ENCODE assay signal across 8 cellular contexts in the genomic region with DNA sequence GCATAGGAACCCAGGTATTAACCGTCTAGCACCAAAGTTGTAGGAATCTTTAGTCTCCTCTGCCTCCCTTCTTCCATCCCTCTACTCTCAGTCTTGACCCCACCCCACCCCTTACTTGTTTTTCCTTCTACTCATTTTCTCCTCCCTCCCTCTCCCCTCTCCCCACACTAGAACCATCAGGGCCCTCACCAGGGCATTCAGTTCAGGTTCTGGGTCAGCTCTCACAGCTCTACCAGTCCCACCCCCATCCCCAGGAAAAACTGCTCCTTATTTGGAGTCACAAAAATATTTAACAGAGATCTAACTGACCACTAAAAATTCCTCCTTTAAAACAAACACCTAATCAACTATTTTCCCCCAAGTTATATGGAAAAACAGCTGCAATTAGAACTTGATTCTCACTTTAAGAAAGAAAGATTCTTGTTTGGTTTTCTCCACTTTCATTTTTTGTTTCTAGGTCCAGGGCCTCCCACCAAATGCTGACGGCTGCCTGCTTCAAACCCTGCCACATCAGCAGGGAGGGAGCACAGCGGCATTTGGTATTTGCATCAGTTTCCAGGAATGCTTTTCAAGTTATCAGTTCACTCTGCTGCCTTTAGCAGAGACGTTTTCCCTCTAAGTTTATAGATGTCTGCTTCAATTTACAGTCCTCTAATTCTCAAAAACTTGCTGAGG. TPM values are rescaled to one million over a fixed set of nuclear protein-coding genes. Genes with fewer than 3 reads are reported as not detected.
DNase-seq lines count a peak whose midpoint lies in the region; ATAC-seq, FAIRE-seq and TF ChIP-seq lines count a peak whose summit lies in the region.

No MANE protein-coding gene starts in this region.

- peaks cover 0 to 4% (median 0%) of the 10 kb centered on the region in 3 donors for H3K9me3 Mint-ChIP-seq in T-cell
- no peaks in the 10 kb centered on the region for H3K9me3 Mint-ChIP-seq in activated CD4-positive, alpha-beta T cell treated with anti-CD3 and anti-CD28 coated beads for 36 hours (ENCODE audit: low read depth)

- H3K79me2 ChIP-seq in OCI-LY7 (ENCODE audit: insufficient read depth, low read depth, low read length) (no peaks in the 10 kb centered on the region), HepG2 (ENCODE audit: insufficient read depth, low read length) (no peaks in the 10 kb centered on the region)

- H3K4me1 ChIP-seq in right cardiac atrium (ENCODE audit: control insufficient read depth, insufficient read depth, low read length) (no peaks in the 10 kb centered on the region), spleen (peaks cover 0 to 42% (median 17%) of the 10 kb centered on the region in 6 donors), OCI-LY7 (ENCODE audit: insufficient read depth, low read length, poor library complexity, severe bottlenecking) (no peaks in the 10 kb centered on the region), HepG2 (ENCODE audit: insufficient read depth, low read length) (no peaks in the 10 kb centered on the region)

- H3K36me3 ChIP-seq in spleen (no peaks in the 10 kb centered on the region), OCI-LY7 (ENCODE audit: insufficient read depth, low read length) (no peaks in the 10 kb centered on the region), HepG2 (replicated peaks in 1 of 2; ENCODE audit: control insufficient read depth in 1 of 2, insufficient read depth in 2 of 2, low read length in 2 of 2) (no peaks in the 10 kb centered on the region)

- H3K36me3 Mint-ChIP-seq in T-cell: no peaks in the 10 kb centered on the region
- H3K36me3 Mint-ChIP-seq in activated CD4-positive, alpha-beta T cell treated with anti-CD3 and anti-CD28 coated beads for 36 hours (ENCODE audit: low read depth): no peaks in the 10 kb centered on the region

- H3K4me2 ChIP-seq in OCI-LY7 (ENCODE audit: low read length): no peak overlapping the region
- no peak overlapping the region for H3K4me2 ChIP-seq in HepG2 (ENCODE audit: low read depth, low read length)

- WGBS in right cardiac atrium: 32% methylated on average over 4 of the region's 4 CpGs
- 23 to 68% (median 47%) methylated on average over 4 of the region's 4 CpGs for WGBS in spleen, 5 donors
- WGBS in HepG2 (ENCODE audit: low lambda C conversion rate): 15% methylated on average over 4 of the region's 4 CpGs

- H3K9me3 ChIP-seq in right cardiac atrium (ENCODE audit: control insufficient read depth, low read length) (no peaks in the 10 kb centered on the region), spleen (no peaks in the 10 kb centered on the region), OCI-LY7 (ENCODE audit: low read length) (no peaks in the 10 kb centered on the region), HepG2 (ENCODE audit: low read length) (no peaks in the 10 kb centered on the region)

- no peak for FAIRE-seq in HepG2 (lab: Jason Lieb, UNC)

- H3K9ac ChIP-seq in HepG2 (ENCODE audit: insufficient read depth, low read depth, low read length): no peak overlapping the region

- in situ Hi-C loops in HepG2 (cut with HindIII; ENCODE audit: extremely low pct_ligation_motif_present, low pct_unique_long_range_greater_than_20kb): loop anchor here (5.0 kb wide), 1 partner anchor 95 kb away; no protein-coding TSS in a partner anchor

- no peak for TF ChIP-seq RAD21 in HepG2 (CRISPR knock-in tag; IDR thresholded peaks at IDR 0.05)

- no peaks in the 10 kb centered on the region for H4K20me1 ChIP-seq in OCI-LY7 (ENCODE audit: insufficient read depth, low read length)
- H4K20me1 ChIP-seq in HepG2 (ENCODE audit: insufficient read depth, low read length): no peaks in the 10 kb centered on the region

- H3K27me3 Mint-ChIP-seq in T-cell: peaks cover 11 to 34% of the 10 kb centered on the region in 2 donors
- H3K27me3 Mint-ChIP-seq in activated CD4-positive, alpha-beta T cell treated with anti-CD3 and anti-CD28 coated beads for 36 hours: peaks cover 33% of the 10 kb centered on the region

- no peak overlapping the region for H3K4me3 ChIP-seq in right cardiac atrium (ENCODE audit: low read length)
- H3K4me3 ChIP-seq in spleen: no peak overlapping the region
- no peak overlapping the region for H3K4me3 ChIP-seq in OCI-LY7 (ENCODE audit: low read depth, low read length, poor library complexity, severe bottlenecking)
- no peak overlapping the region for H3K4me3 ChIP-seq in HepG2 (replicated peaks in 1 of 3; ENCODE audit: insufficient read depth in 1 of 3, low read depth in 2 of 3, low read length in 3 of 3)

- intact Hi-C loops in right cardiac atrium (cut with DNase I) (loop anchor here in 1 of 4 donors (5.0 kb wide), 1 partner anchor 95 kb away; no protein-coding TSS in a partner anchor), spleen (cut with DNase I; ENCODE audit: low total_unique reads) (no loop called here), OCI-LY7 (cut with micrococcal nuclease; ENCODE audit: unreplicated experiment) (loop anchor here (10.0 kb wide), 1 partner anchor 307 kb away; no protein-coding TSS in a partner anchor), HepG2 (cut with micrococcal nuclease; ENCODE audit: unreplicated experiment) (no loop called here)
- intact Hi-C loops in activated CD4-positive, alpha-beta T cell treated with anti-CD3 and anti-CD28 coated beads for 36 hours (cut with DNase I, micrococcal nuclease): loop anchor here (10.0 kb wide), 4 partner anchors 307 to 1147 kb away; no protein-coding TSS in a partner anchor

- H3K27ac ChIP-seq in right cardiac atrium (ENCODE audit: low read length) (peak overlapping the region; percentile 12), spleen (peak overlapping the region; percentile 11 to 81 (median 38)), OCI-LY7 (ENCODE audit: low read depth, low read length, poor library complexity, severe bottlenecking) (no peak overlapping the region), HepG2 (ENCODE audit: extremely low read length, insufficient read depth, low read length) (no peak overlapping the region)

- BruUV-seq in OCI-LY7 (replicated peaks; lab: Mats Ljungman, UMichigan) (no TSS peak), HepG2 (replicated peaks; lab: Mats Ljungman, UMichigan) (no TSS peak)

- H3K9me2 ChIP-seq in OCI-LY7 (ENCODE audit: insufficient read depth, low read length): no peaks in the 10 kb centered on the region

- TF ChIP-seq CTCF in spleen (IDR thresholded peaks at IDR 0.05 in 8 of 11, conservative IDR thresholded peaks at IDR 0.05 in 3 of 11): no peak
- no peak for TF ChIP-seq CTCF in OCI-LY7 (conservative IDR thresholded peaks at IDR 0.05; ENCODE audit: low read length)
- TF ChIP-seq CTCF in HepG2 (CRISPR knock-in tag; IDR thresholded peaks at IDR 0.05): no peak

- CTCF ChIA-PET in T-cell (lab: Charles Lee): no interaction called here
- CTCF ChIA-PET in OCI-LY7 (lab: Charles Lee; ENCODE audit: unreplicated experiment): no interaction called here
- CTCF ChIA-PET in HepG2 (lab: Yijun Ruan, JAX; ENCODE audit: low intra/inter-chr PET ratio, low total read pairs): interaction anchor here (1.1 kb wide), 1 partner anchor 103 kb away, joined by 3 read pairs; no protein-coding TSS in a partner anchor
- CTCF ChIA-PET in activated CD4-positive, alpha-beta T cell treated with anti-CD3 and anti-CD28 coated beads for 36 hours (lab: Charles Lee): no interaction called here

- DNase-seq in T-cell: no peak
- peak; percentile 23 to 79 (median 54) for DNase-seq in right cardiac atrium
- no peak for DNase-seq in spleen
- no peak for DNase-seq in OCI-LY7 (ENCODE audit: low spot score)
- no peak for DNase-seq in HepG2 (ENCODE audit: low spot score)
- no peak for DNase-seq in activated CD4-positive, alpha-beta T cell treated with anti-CD3 and anti-CD28 coated beads for 36 hours

- H2AFZ ChIP-seq in OCI-LY7 (ENCODE audit: low read length) (no peak overlapping the region), HepG2 (ENCODE audit: low read length) (no peak overlapping the region)

- POLR2A ChIA-PET in T-cell (lab: Charles Lee): interaction anchor here in 1 of 2 donors (0.6 kb wide), 1 partner anchor 80 kb away, joined by 4 read pairs; no protein-coding TSS in a partner anchor
- POLR2A ChIA-PET in OCI-LY7 (lab: Charles Lee): interaction anchor here (0.7 kb wide), 1 partner anchor 724 kb away, joined by 3 read pairs; no protein-coding TSS in a partner anchor
- POLR2A ChIA-PET in HepG2 (lab: Yijun Ruan, JAX): no interaction called here
- POLR2A ChIA-PET in activated CD4-positive, alpha-beta T cell treated with anti-CD3 and anti-CD28 coated beads for 36 hours (lab: Charles Lee): no interaction called here

- TF ChIP-seq POLR2A in spleen (IDR thresholded peaks at IDR 0.05): no peak
- no peak for TF ChIP-seq POLR2A in HepG2 (IDR thresholded peaks at IDR 0.05; ENCODE audit: insufficient read depth in 1 of 2, low read depth in 2 of 2, low read length in 2 of 2)

- peak overlapping the region in 2 of 3 donors; percentile 23 to 36 for H3K4me3 Mint-ChIP-seq in T-cell
- H3K4me3 Mint-ChIP-seq in activated CD4-positive, alpha-beta T cell treated with anti-CD3 and anti-CD28 coated beads for 36 hours: no peak overlapping the region

- ATAC-seq in GM21619 (IDR thresholded peaks at IDR 0.05; ENCODE audit: unreplicated experiment) (peak; percentile 65), T-cell (replicated peaks in 1 of 4) (peak in 1 of 4 experiments; percentile 42), right cardiac atrium (peak in 1 of 2 donors; percentile 42), HepG2 (no peak), HG02571 (IDR thresholded peaks at IDR 0.05; ENCODE audit: unreplicated experiment) (no peak)
- no peak for ATAC-seq in activated CD4-positive, alpha-beta T cell treated with anti-CD3 and anti-CD28 coated beads for 36 hours

- H3K27me3 ChIP-seq in right cardiac atrium (ENCODE audit: control insufficient read depth, insufficient read depth) (no peaks in the 10 kb centered on the region), spleen (replicated peaks in 1 of 7) (peaks cover 0 to 25% (median 0%) of the 10 kb centered on the region in 7 donors), HepG2 (ENCODE audit: control insufficient read depth in 1 of 2, insufficient read depth in 2 of 2, low read length in 2 of 2) (no peaks in the 10 kb centered on the region; a peak in 1 of 5 replicates)

- peaks cover 15 to 33% (median 17%) of the 10 kb centered on the region in 3 donors for H3K4me1 Mint-ChIP-seq in T-cell
- peaks cover 8% of the 10 kb centered on the region for H3K4me1 Mint-ChIP-seq in activated CD4-positive, alpha-beta T cell treated with anti-CD3 and anti-CD28 coated beads for 36 hours

- TF ChIP-seq EP300 in HepG2 (IDR thresholded peaks at IDR 0.05; ENCODE audit: low read depth in 2 of 2, low read length in 2 of 2) (no peak), HepG2 (CRISPR knock-in tag; IDR thresholded peaks at IDR 0.05; ENCODE audit: borderline replicate concordance) (no peak)

- H3K27ac Mint-ChIP-seq in T-cell: peak overlapping the region in 1 of 2 donors; percentile 79
- H3K27ac Mint-ChIP-seq in activated CD4-positive, alpha-beta T cell treated with anti-CD3 and anti-CD28 coated beads for 36 hours: no peak overlapping the region

RNA-seq across cellular contexts. Expression of a gene that starts 2.8 kb away (rescaled TPM):
- total RNA-seq in T-cell (1 to 10 TPM in 3 of 5 donors, not detected in 2; 2.5 to 4.7 (median 3.1) TPM), right cardiac atrium (100 to 1,000 TPM; 127 to 259 (median 202) TPM), spleen (100 to 1,000 TPM in 6 of 7 donors, 10 to 100 TPM in 1; 72.8 to 228 (median 166) TPM), OCI-LY7 (2022) (not detected in 2 replicates), HepG2 (2016; rRNA removed; fragmentation: Illumina TruSeq; extraction: Trizol) (not detected in 2 replicates)
- polyA plus RNA-seq in right cardiac atrium (115 TPM), spleen (10 to 100 TPM; 39.7 to 73.0 (median 48.3) TPM), HepG2 (2011; rRNA removed) (not detected in 2 replicates)
- total RNA-seq in OCI-LY7 (2014; rRNA removed; shearing (Covaris generic)): not detected in 2 replicates
- not detected in 2 replicates for total RNA-seq in HepG2 (2016; cell fraction: cytosol; rRNA removed; fragmentation: Illumina TruSeq; extraction: Trizol; ENCODE audit: low read depth)
- not detected in 2 replicates for total RNA-seq in HepG2 (2016; cell fraction: insoluble cytoplasmic fraction; rRNA removed; fragmentation: Illumina TruSeq; extraction: Trizol)
- total RNA-seq in HepG2 (2016; cell fraction: membrane; rRNA removed; fragmentation: Illumina TruSeq; extraction: Trizol): not detected in 2 replicates
- total RNA-seq in HepG2 (2016; cell fraction: nucleus; rRNA removed; fragmentation: Illumina TruSeq; extraction: Trizol): not detected in 2 replicates
- polyA plus RNA-seq in HepG2 (2011; cell fraction: cytosol; rRNA removed): not detected in 2 replicates
- not detected in 2 replicates for polyA plus RNA-seq in HepG2 (2011; cell fraction: nucleus; rRNA removed)
- polyA plus RNA-seq in HepG2 (2012): not detected in 2 replicates
- polyA plus RNA-seq in HepG2 (2016; cell fraction: cytosol; fragmentation: Illumina TruSeq; extraction: Trizol; ENCODE audit: low read depth): not detected in 2 replicates
- not detected in 2 replicates for polyA plus RNA-seq in HepG2 (2016; cell fraction: insoluble cytoplasmic fraction; fragmentation: Illumina TruSeq; extraction: Trizol; ENCODE audit: low read depth)
- polyA plus RNA-seq in HepG2 (2016; cell fraction: membrane; fragmentation: Illumina TruSeq; extraction: Trizol; ENCODE audit: low read depth): not detected in 2 replicates
- not detected in 2 replicates for polyA plus RNA-seq in HepG2 (2016; cell fraction: nucleus; fragmentation: Illumina TruSeq; extraction: Trizol; ENCODE audit: insufficient read depth, low read depth)
- 0.07 TPM in 1 of 2 replicates, not detected in the other for polyA minus RNA-seq in HepG2 (2011; rRNA and poly(A)+ RNA removed; ENCODE audit: low replicate concordance)
- not detected in 2 replicates for polyA minus RNA-seq in HepG2 (2011; cell fraction: cytosol; rRNA and poly(A)+ RNA removed)
- not detected in 2 replicates for polyA minus RNA-seq in HepG2 (2011; cell fraction: nucleus; rRNA and poly(A)+ RNA removed)
- total RNA-seq in activated CD4-positive, alpha-beta T cell treated with anti-CD3 and anti-CD28 coated beads for 36 hours: under 1 TPM; 0.11 to 0.19 TPM

Comparison
In these comparisons a context has a peak if more than half of its experiments do, and no peak if none do; other contexts are left out.
1. DNase-seq: peak in right cardiac atrium (3 of 3); none in T-cell (0 of 34), spleen (single experiment), OCI-LY7 (single experiment), HepG2 (single experiment) and activated CD4-positive, alpha-beta T cell treated with anti-CD3 and anti-CD28 coated beads for 36 hours (single experiment).
2. H3K27ac ChIP-seq: peak in right cardiac atrium (single experiment) and spleen (8 of 8); none in OCI-LY7 (single experiment) and HepG2 (single experiment).
3. RNA of a gene that starts 2.8 kb away (total RNA-seq): 127 to 259 TPM in right cardiac atrium and 72.8 to 228 TPM in spleen; 2.5 to 4.7 TPM in T-cell, 0.11 to 0.19 TPM in activated CD4-positive, alpha-beta T cell treated with anti-CD3 and anti-CD28 coated beads for 36 hours, not detected in OCI-LY7 and not detected in HepG2; every median in the first group is over 10 times any median in the second.
4. intact Hi-C loops: an anchor here in OCI-LY7 (10.0 kb wide) and activated CD4-positive, alpha-beta T cell treated with anti-CD3 and anti-CD28 coated beads for 36 hours (10.0 kb wide); none called in spleen and HepG2.